Comparison of ENCODE assay signal across 14 cellular contexts in genomic region chr12:3743803-3744202, GRCh38. TPM values are rescaled to one million over a fixed set of nuclear protein-coding genes. Genes with fewer than 3 reads are reported as not detected.
DNase-seq lines count a peak whose midpoint lies in the region; ATAC-seq, FAIRE-seq and TF ChIP-seq lines count a peak whose summit lies in the region.
"Had no signal": no experiment of that assay in that cellular context is flagged by ENCODE, and none has a peak within 500 bp of the region (broad histone marks: within the 10 kb centered on the region; RNA-seq: fewer than 3 reads in every experiment).

No MANE protein-coding gene starts in this region.

- no peak for TF ChIP-seq POLR2A in GM12892 (IDR thresholded peaks at IDR 0.05; ENCODE audit: low read depth, low read length)

- FAIRE-seq in GM12892 (lab: Jason Lieb, UNC), result peak; percentile 88
- FAIRE-seq: urothelium cell line had no signal

- H3K4me3 Mint-ChIP-seq in activated naive CD8-positive, alpha-beta T cell treated with anti-CD3 and anti-CD28 coated beads, Interleukin-2, amount 10 ng/mL, durations not matched to agents 7 days and 5 days, result peak overlapping the region; percentile 36
- peak overlapping the region; percentile 87 for H3K4me3 Mint-ChIP-seq in natural killer cell treated with Interleukin-12 subunit alpha and Interleukin-12 subunit beta and Interleukin-15 and Interleukin-18, amount 100 ng/mL, for 72 hours

- peaks cover 3% of the 10 kb centered on the region for H3K9me3 Mint-ChIP-seq in activated naive CD8-positive, alpha-beta T cell treated with anti-CD3 and anti-CD28 coated beads, Interleukin-2, amount 10 ng/mL, durations not matched to agents 7 days and 5 days
- H3K9me3 Mint-ChIP-seq in natural killer cell treated with Interleukin-12 subunit alpha and Interleukin-12 subunit beta and Interleukin-15 and Interleukin-18, amount 100 ng/mL, for 72 hours, result no peaks in the 10 kb centered on the region

- peaks cover 44% of the 10 kb centered on the region for H3K36me3 Mint-ChIP-seq in activated naive CD8-positive, alpha-beta T cell treated with anti-CD3 and anti-CD28 coated beads, Interleukin-2, amount 10 ng/mL, durations not matched to agents 7 days and 5 days
- H3K36me3 Mint-ChIP-seq in natural killer cell treated with Interleukin-12 subunit alpha and Interleukin-12 subunit beta and Interleukin-15 and Interleukin-18, amount 100 ng/mL, for 72 hours, result peaks cover 17% of the 10 kb centered on the region

- no peaks in the 10 kb centered on the region for H3K27me3 Mint-ChIP-seq in activated naive CD8-positive, alpha-beta T cell treated with anti-CD3 and anti-CD28 coated beads, Interleukin-2, amount 10 ng/mL, durations not matched to agents 7 days and 5 days
- H3K27me3 Mint-ChIP-seq in natural killer cell treated with Interleukin-12 subunit alpha and Interleukin-12 subunit beta and Interleukin-15 and Interleukin-18, amount 100 ng/mL, for 72 hours, result no peaks in the 10 kb centered on the region

- ATAC-seq in HG02642 (IDR thresholded peaks at IDR 0.05; ENCODE audit: poor library complexity, unreplicated experiment), result peak; percentile 70
- ATAC-seq in activated naive CD8-positive, alpha-beta T cell treated with anti-CD3 and anti-CD28 coated beads, Interleukin-2, amount 10 ng/mL, durations not matched to agents 7 days and 5 days (ENCODE audit: low read depth), result peak; percentile 53
- ATAC-seq in natural killer cell treated with Interleukin-12 subunit alpha and Interleukin-12 subunit beta and Interleukin-15 and Interleukin-18, amount 100 ng/mL, for 72 hours, result peak; percentile 94 to 96

- DNase-seq in GM12892 (ENCODE audit: insufficient read length) (no peak), NCI-H524 treated with DMSO at 0.1 percent for 48 hours (lab: John Stamatoyannopoulos, UW) (no peak), RKO (ENCODE audit: low spot score) (no peak), SKM-1 (lab: John Stamatoyannopoulos, UW; ENCODE audit: unreplicated experiment) (no peak)
- DNase-seq in activated naive CD8-positive, alpha-beta T cell treated with anti-CD3 and anti-CD28 coated beads, Interleukin-2, amount 10 ng/mL, durations not matched to agents 7 days and 5 days, result no peak
- peak; percentile 88 for DNase-seq in natural killer cell treated with Interleukin-12 subunit alpha and Interleukin-12 subunit beta and Interleukin-15 and Interleukin-18, amount 100 ng/mL, for 72 hours (ENCODE audit: low spot score)
- DNase-seq: adrenal gland, DMS53, kidney glomerular epithelial cell, NCI-H2081, ovary had no signal

- POLR2A ChIA-PET in activated naive CD8-positive, alpha-beta T cell treated with anti-CD3 and anti-CD28 coated beads, Interleukin-2, amount 10 ng/mL, durations not matched to agents 7 days and 5 days (lab: Charles Lee), result interaction anchor here (1.5 to 1.6 kb wide), 2 partner anchors 9 to 15 kb away, joined by 6 to 8 read pairs; partner anchors contain the start of gene CRACR2A

- H3K4me1 Mint-ChIP-seq in activated naive CD8-positive, alpha-beta T cell treated with anti-CD3 and anti-CD28 coated beads, Interleukin-2, amount 10 ng/mL, durations not matched to agents 7 days and 5 days, result peaks cover 50% of the 10 kb centered on the region
- peaks cover 59 to 71% of the 10 kb centered on the region in 2 donors for H3K4me1 Mint-ChIP-seq in natural killer cell treated with Interleukin-12 subunit alpha and Interleukin-12 subunit beta and Interleukin-15 and Interleukin-18, amount 100 ng/mL, for 72 hours (ENCODE audit: low read depth in 2 of 2)

- H3K27ac Mint-ChIP-seq in activated naive CD8-positive, alpha-beta T cell treated with anti-CD3 and anti-CD28 coated beads, Interleukin-2, amount 10 ng/mL, durations not matched to agents 7 days and 5 days, result peak overlapping the region; percentile 79
- peak overlapping the region in 1 of 2 donors; percentile 99 for H3K27ac Mint-ChIP-seq in natural killer cell treated with Interleukin-12 subunit alpha and Interleukin-12 subunit beta and Interleukin-15 and Interleukin-18, amount 100 ng/mL, for 72 hours

RNA-seq across cellular contexts. Expression of gene CRACR2A, which starts 9.1 kb away (rescaled TPM):
- 8.8 TPM for polyA plus RNA-seq in GM12892 (2012; ENCODE audit: missing spikeins)
- total RNA-seq in activated naive CD8-positive, alpha-beta T cell treated with anti-CD3 and anti-CD28 coated beads, Interleukin-2, amount 10 ng/mL, durations not matched to agents 7 days and 5 days, result 10 to 100 TPM; 35.3 to 36.9 TPM
- total RNA-seq in natural killer cell treated with Interleukin-12 subunit alpha and Interleukin-12 subunit beta and Interleukin-15 and Interleukin-18, amount 100 ng/mL, for 72 hours, result 100 to 1,000 TPM; 134 to 139 TPM
- total RNA-seq: PC-9 had no signal
